ENCODE assay signal across 8 cellular contexts in genomic region chr14:23817164-23817767, GRCh38.
"Had no signal": no experiment of that assay in that cellular context is flagged by ENCODE, and none has a peak within 500 bp of the region (broad histone marks: within the 10 kb centered on the region; RNA-seq: fewer than 3 reads in every experiment).

No MANE protein-coding gene starts in this region.

- H3K4me3 Mint-ChIP-seq: GM23338, HFFc6 had no signal

- H3K4me2 ChIP-seq: GM23338 had no signal

- DNase-seq: HFFc6, IMR-90 had no signal

- H3K27ac Mint-ChIP-seq: GM23338, HFFc6 had no signal

- H3K4me1 ChIP-seq: HAP-1 had no signal

- H3K27ac ChIP-seq: HL-60 had no signal

- H3K4me3 ChIP-seq: GM23338, HAP-1 had no signal

- FAIRE-seq: H1, H54 had no signal

- H2AFZ ChIP-seq: GM23338 had no signal

- H3K9me3 Mint-ChIP-seq: HFFc6 had no signal

- ATAC-seq: GM23338, HCT116 had no signal

- H3K36me3 ChIP-seq: HAP-1 had no signal

- H3K9me3 ChIP-seq: HAP-1 had no signal

- H3K4me1 Mint-ChIP-seq: GM23338 had no signal
